In genomic region chr17:78883090-78883532, GRCh38 we compare ENCODE assay signal across 1 cellular context.
TF ChIP-seq lines count a peak whose summit lies in the region.

No MANE protein-coding gene starts in this region.

TF ChIP-seq in K562, 482 proteins besides CTCF, POLR2A, EP300 and RAD21 (continued from another document):
- TF ChIP-seq BCOR (IDR thresholded peaks at IDR 0.05), result no peak
- TF ChIP-seq, protein P1, sequence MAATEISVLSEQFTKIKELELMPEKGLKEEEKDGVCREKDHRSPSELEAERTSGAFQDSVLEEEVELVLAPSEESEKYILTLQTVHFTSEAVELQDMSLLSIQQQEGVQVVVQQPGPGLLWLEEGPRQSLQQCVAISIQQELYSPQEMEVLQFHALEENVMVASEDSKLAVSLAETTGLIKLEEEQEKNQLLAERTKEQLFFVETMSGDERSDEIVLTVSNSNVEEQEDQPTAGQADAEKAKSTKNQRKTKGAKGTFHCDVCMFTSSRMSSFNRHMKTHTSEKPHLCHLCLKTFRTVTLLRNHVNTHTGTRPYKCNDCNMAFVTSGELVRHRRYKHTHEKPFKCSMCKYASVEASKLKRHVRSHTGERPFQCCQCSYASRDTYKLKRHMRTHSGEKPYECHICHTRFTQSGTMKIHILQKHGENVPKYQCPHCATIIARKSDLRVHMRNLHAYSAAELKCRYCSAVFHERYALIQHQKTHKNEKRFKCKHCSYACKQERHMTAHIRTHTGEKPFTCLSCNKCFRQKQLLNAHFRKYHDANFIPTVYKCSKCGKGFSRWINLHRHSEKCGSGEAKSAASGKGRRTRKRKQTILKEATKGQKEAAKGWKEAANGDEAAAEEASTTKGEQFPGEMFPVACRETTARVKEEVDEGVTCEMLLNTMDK (IDR thresholded peaks at IDR 0.05; ENCODE audit: borderline replicate concordance, insufficient read depth, low read depth, low read length, poor library complexity, severe bottlenecking), result no peak
- TF ChIP-seq, protein P2, sequence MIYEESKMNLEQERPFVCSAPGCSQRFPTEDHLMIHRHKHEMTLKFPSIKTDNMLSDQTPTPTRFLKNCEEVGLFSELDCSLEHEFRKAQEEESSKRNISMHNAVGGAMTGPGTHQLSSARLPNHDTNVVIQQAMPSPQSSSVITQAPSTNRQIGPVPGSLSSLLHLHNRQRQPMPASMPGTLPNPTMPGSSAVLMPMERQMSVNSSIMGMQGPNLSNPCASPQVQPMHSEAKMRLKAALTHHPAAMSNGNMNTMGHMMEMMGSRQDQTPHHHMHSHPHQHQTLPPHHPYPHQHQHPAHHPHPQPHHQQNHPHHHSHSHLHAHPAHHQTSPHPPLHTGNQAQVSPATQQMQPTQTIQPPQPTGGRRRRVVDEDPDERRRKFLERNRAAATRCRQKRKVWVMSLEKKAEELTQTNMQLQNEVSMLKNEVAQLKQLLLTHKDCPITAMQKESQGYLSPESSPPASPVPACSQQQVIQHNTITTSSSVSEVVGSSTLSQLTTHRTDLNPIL (CRISPR knock-in tag; IDR thresholded peaks at IDR 0.05), result no peak
- TF ChIP-seq HDAC6 (IDR thresholded peaks at IDR 0.05; ENCODE audit: low read depth, low read length), result no peak
- TF ChIP-seq HDGF (IDR thresholded peaks at IDR 0.05), result no peak
- no peak for TF ChIP-seq THRB (CRISPR knock-in tag; conservative IDR thresholded peaks at IDR 0.05)
- TF ChIP-seq, protein P3, sequence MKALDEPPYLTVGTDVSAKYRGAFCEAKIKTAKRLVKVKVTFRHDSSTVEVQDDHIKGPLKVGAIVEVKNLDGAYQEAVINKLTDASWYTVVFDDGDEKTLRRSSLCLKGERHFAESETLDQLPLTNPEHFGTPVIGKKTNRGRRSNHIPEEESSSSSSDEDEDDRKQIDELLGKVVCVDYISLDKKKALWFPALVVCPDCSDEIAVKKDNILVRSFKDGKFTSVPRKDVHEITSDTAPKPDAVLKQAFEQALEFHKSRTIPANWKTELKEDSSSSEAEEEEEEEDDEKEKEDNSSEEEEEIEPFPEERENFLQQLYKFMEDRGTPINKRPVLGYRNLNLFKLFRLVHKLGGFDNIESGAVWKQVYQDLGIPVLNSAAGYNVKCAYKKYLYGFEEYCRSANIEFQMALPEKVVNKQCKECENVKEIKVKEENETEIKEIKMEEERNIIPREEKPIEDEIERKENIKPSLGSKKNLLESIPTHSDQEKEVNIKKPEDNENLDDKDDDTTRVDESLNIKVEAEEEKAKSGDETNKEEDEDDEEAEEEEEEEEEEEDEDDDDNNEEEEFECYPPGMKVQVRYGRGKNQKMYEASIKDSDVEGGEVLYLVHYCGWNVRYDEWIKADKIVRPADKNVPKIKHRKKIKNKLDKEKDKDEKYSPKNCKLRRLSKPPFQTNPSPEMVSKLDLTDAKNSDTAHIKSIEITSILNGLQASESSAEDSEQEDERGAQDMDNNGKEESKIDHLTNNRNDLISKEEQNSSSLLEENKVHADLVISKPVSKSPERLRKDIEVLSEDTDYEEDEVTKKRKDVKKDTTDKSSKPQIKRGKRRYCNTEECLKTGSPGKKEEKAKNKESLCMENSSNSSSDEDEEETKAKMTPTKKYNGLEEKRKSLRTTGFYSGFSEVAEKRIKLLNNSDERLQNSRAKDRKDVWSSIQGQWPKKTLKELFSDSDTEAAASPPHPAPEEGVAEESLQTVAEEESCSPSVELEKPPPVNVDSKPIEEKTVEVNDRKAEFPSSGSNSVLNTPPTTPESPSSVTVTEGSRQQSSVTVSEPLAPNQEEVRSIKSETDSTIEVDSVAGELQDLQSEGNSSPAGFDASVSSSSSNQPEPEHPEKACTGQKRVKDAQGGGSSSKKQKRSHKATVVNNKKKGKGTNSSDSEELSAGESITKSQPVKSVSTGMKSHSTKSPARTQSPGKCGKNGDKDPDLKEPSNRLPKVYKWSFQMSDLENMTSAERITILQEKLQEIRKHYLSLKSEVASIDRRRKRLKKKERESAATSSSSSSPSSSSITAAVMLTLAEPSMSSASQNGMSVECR (CRISPR knock-in tag; IDR thresholded peaks at IDR 0.05), result no peak
- peak; percentile 48; the same call in 1 of the 2 replicates for TF ChIP-seq MAFK (IDR thresholded peaks at IDR 0.05; ENCODE audit: low read length)
- no peak for TF ChIP-seq ZNF184 (CRISPR knock-in tag; IDR thresholded peaks at IDR 0.05)
- TF ChIP-seq NONO (IDR thresholded peaks at IDR 0.05; ENCODE audit: low read depth in 2 of 2, low read length in 1 of 2), result no peak
